In genomic region chr13:40605573-40605972, GRCh38 we compare ENCODE assay signal across 16 cellular contexts.
DNase-seq lines count a peak whose midpoint lies in the region; ATAC-seq and TF ChIP-seq lines count a peak whose summit lies in the region.
"Had no signal": no experiment of that assay in that cellular context is flagged by ENCODE, and none has a peak within 500 bp of the region (broad histone marks: within the 10 kb centered on the region; RNA-seq: fewer than 3 reads in every experiment).

No MANE protein-coding gene starts in this region.

- no peak for TF ChIP-seq CTCF in CD4-positive, alpha-beta T cell (IDR thresholded peaks at IDR 0.05)
- TF ChIP-seq CTCF in neural crest cell (conservative IDR thresholded peaks at IDR 0.05): no peak

- H3K4me3 ChIP-seq in CD8-positive, alpha-beta memory T cell (ENCODE audit: low read length): no peak overlapping the region
- H3K4me3 ChIP-seq: HAP-1, prostate gland had no signal

- H3K27me3 Mint-ChIP-seq in CD4-positive, alpha-beta T cell: no peaks in the 10 kb centered on the region
- no peaks in the 10 kb centered on the region for H3K27me3 Mint-ChIP-seq in CD8-positive, alpha-beta memory T cell
- no peaks in the 10 kb centered on the region for H3K27me3 Mint-ChIP-seq in activated T-helper 1 cell treated with anti-CD3 and anti-CD28 coated beads, Interleukin-12 subunit alpha, Interleukin-12 subunit beta, Interleukin-2, Interleukin-4 antibody, amounts not matched to agents 30 ng/mL and 10 ng/mL and 1 ng/mL, durations not matched to agents 14 hours and 24 hours and 36 hours (ENCODE audit: insufficient read depth)
- no peaks in the 10 kb centered on the region for H3K27me3 Mint-ChIP-seq in neural crest cell (ENCODE audit: low read depth)
- H3K27me3 Mint-ChIP-seq: stimulated activated memory B cell treated with anti-CD40 and anti-IgM and Interleukin-4, amounts not matched to agents 10 μg/mL and 1 μg/mL and 100 μg/mL, for 72 hours; type B pancreatic cell had no signal

- peaks cover 88% of the 10 kb centered on the region for H3K4me1 ChIP-seq in CD8-positive, alpha-beta memory T cell (ENCODE audit: insufficient read depth, low read length)
- H3K4me1 ChIP-seq: HAP-1 had no signal

- POLR2A ChIA-PET in CD4-positive, alpha-beta T cell (lab: Charles Lee): interaction anchor here (0.7 to 2.2 kb wide), 3 partner anchors 15 to 253 kb away, joined by 3 to 7 read pairs (median 5); no protein-coding TSS in a partner anchor
- POLR2A ChIA-PET in CD8-positive, alpha-beta memory T cell (lab: Charles Lee): no interaction called here

- H3K4me3 Mint-ChIP-seq in CD4-positive, alpha-beta T cell: peak overlapping the region; percentile 3
- peak overlapping the region in 4 of 7 donors; percentile 1 to 37 (median 14) for H3K4me3 Mint-ChIP-seq in CD8-positive, alpha-beta memory T cell
- no peak overlapping the region for H3K4me3 Mint-ChIP-seq in activated T-helper 1 cell treated with anti-CD3 and anti-CD28 coated beads, Interleukin-12 subunit alpha, Interleukin-12 subunit beta, Interleukin-2, Interleukin-4 antibody, amounts not matched to agents 30 ng/mL and 10 ng/mL and 1 ng/mL, durations not matched to agents 14 hours and 24 hours and 36 hours
- H3K4me3 Mint-ChIP-seq in neural crest cell: no peak overlapping the region
- H3K4me3 Mint-ChIP-seq: stimulated activated memory B cell treated with anti-CD40 and anti-IgM and Interleukin-4, amounts not matched to agents 10 μg/mL and 1 μg/mL and 100 μg/mL, for 72 hours; type B pancreatic cell had no signal

- H3K27me3 ChIP-seq in CD4-positive, alpha-beta T cell (ENCODE audit: control insufficient read depth, insufficient read depth, low read length): no peaks in the 10 kb centered on the region
- H3K27me3 ChIP-seq in CD8-positive, alpha-beta memory T cell (ENCODE audit: insufficient read depth, low read length, poor library complexity, severe bottlenecking): no peaks in the 10 kb centered on the region
- H3K27me3 ChIP-seq: brain microvascular endothelial cell had no signal

- DNase-seq in CD4-positive, alpha-beta T cell: no peak
- no peak for DNase-seq in CD8-positive, alpha-beta memory T cell
- DNase-seq in activated T-helper 1 cell treated with anti-CD3 and anti-CD28 coated beads, Interleukin-12 subunit alpha, Interleukin-12 subunit beta, Interleukin-2, Interleukin-4 antibody, amounts not matched to agents 30 ng/mL and 10 ng/mL and 1 ng/mL, durations not matched to agents 14 hours and 24 hours and 36 hours (ENCODE audit: low spot score): no peak
- DNase-seq in neural crest cell (ENCODE audit: low read depth, low spot score): no peak
- no peak for DNase-seq in NCI-H2227 treated with DMSO at 0.1 percent for 48 hours (lab: John Stamatoyannopoulos, UW)
- DNase-seq in amniotic stem cell (lab: John Stamatoyannopoulos, UW): no peak
- DNase-seq in substantia nigra (lab: John Stamatoyannopoulos, UW): no peak
- DNase-seq: AML-193, brain microvascular endothelial cell, midbrain, NCI-H2171 treated with DMSO at 0.1 percent for 48 hours had no signal

- no peaks in the 10 kb centered on the region for H3K9me3 ChIP-seq in CD4-positive, alpha-beta T cell (ENCODE audit: control insufficient read depth, low read length)
- no peaks in the 10 kb centered on the region for H3K9me3 ChIP-seq in CD8-positive, alpha-beta memory T cell (ENCODE audit: low read length)
- H3K9me3 ChIP-seq: HAP-1, prostate gland had no signal

- intact Hi-C loops in CD4-positive, alpha-beta T cell (cut with DNase I, micrococcal nuclease): no loop called here
- intact Hi-C loops in activated T-helper 1 cell treated with anti-CD3 and anti-CD28 coated beads, Interleukin-12 subunit alpha, Interleukin-12 subunit beta, Interleukin-2, Interleukin-4 antibody, amounts not matched to agents 30 ng/mL and 10 ng/mL and 1 ng/mL, durations not matched to agents 14 hours and 24 hours and 36 hours (cut with micrococcal nuclease): no loop called here

- H3K27ac ChIP-seq in CD4-positive, alpha-beta T cell (ENCODE audit: low read depth, low read length): no peak overlapping the region
- no peak overlapping the region for H3K27ac ChIP-seq in CD8-positive, alpha-beta memory T cell (ENCODE audit: low read depth, low read length)
- H3K27ac ChIP-seq in substantia nigra (ENCODE audit: low read depth, low read length, poor library complexity, severe bottlenecking): no peak overlapping the region
- H3K27ac ChIP-seq: brain microvascular endothelial cell, prostate gland had no signal

- ATAC-seq in CD4-positive, alpha-beta T cell (ENCODE audit: poor library complexity): peak; percentile 32
- ATAC-seq: left lobe of liver; stimulated activated memory B cell treated with anti-CD40 and anti-IgM and Interleukin-4, amounts not matched to agents 10 μg/mL and 1 μg/mL and 100 μg/mL, for 72 hours had no signal

- peaks cover 91% of the 10 kb centered on the region for H3K4me1 Mint-ChIP-seq in CD4-positive, alpha-beta T cell (ENCODE audit: low read depth)
- peaks cover 73 to 94% (median 91%) of the 10 kb centered on the region in 3 donors for H3K4me1 Mint-ChIP-seq in CD8-positive, alpha-beta memory T cell
- H3K4me1 Mint-ChIP-seq in activated T-helper 1 cell treated with anti-CD3 and anti-CD28 coated beads, Interleukin-12 subunit alpha, Interleukin-12 subunit beta, Interleukin-2, Interleukin-4 antibody, amounts not matched to agents 30 ng/mL and 10 ng/mL and 1 ng/mL, durations not matched to agents 14 hours and 24 hours and 36 hours (ENCODE audit: low read depth): peaks cover 56% of the 10 kb centered on the region
- no peaks in the 10 kb centered on the region for H3K4me1 Mint-ChIP-seq in neural crest cell

- no peaks in the 10 kb centered on the region for H3K36me3 ChIP-seq in CD8-positive, alpha-beta memory T cell (ENCODE audit: insufficient read depth, low read length)
- H3K36me3 ChIP-seq: brain microvascular endothelial cell, HAP-1, prostate gland had no signal

- H3K36me3 Mint-ChIP-seq in CD4-positive, alpha-beta T cell (ENCODE audit: low read depth): peaks cover 12% of the 10 kb centered on the region
- H3K36me3 Mint-ChIP-seq in CD8-positive, alpha-beta memory T cell: peaks cover 0 to 4% (median 1%) of the 10 kb centered on the region in 3 donors
- H3K36me3 Mint-ChIP-seq in activated T-helper 1 cell treated with anti-CD3 and anti-CD28 coated beads, Interleukin-12 subunit alpha, Interleukin-12 subunit beta, Interleukin-2, Interleukin-4 antibody, amounts not matched to agents 30 ng/mL and 10 ng/mL and 1 ng/mL, durations not matched to agents 14 hours and 24 hours and 36 hours (ENCODE audit: low read depth): peaks cover 23% of the 10 kb centered on the region
- no peaks in the 10 kb centered on the region for H3K36me3 Mint-ChIP-seq in neural crest cell (ENCODE audit: low read depth)
- H3K36me3 Mint-ChIP-seq: stimulated activated memory B cell treated with anti-CD40 and anti-IgM and Interleukin-4, amounts not matched to agents 10 μg/mL and 1 μg/mL and 100 μg/mL, for 72 hours; type B pancreatic cell had no signal

- H3K9me3 Mint-ChIP-seq in CD4-positive, alpha-beta T cell: no peaks in the 10 kb centered on the region
- H3K9me3 Mint-ChIP-seq in CD8-positive, alpha-beta memory T cell: no peaks in the 10 kb centered on the region
- peaks cover 3% of the 10 kb centered on the region for H3K9me3 Mint-ChIP-seq in activated T-helper 1 cell treated with anti-CD3 and anti-CD28 coated beads, Interleukin-12 subunit alpha, Interleukin-12 subunit beta, Interleukin-2, Interleukin-4 antibody, amounts not matched to agents 30 ng/mL and 10 ng/mL and 1 ng/mL, durations not matched to agents 14 hours and 24 hours and 36 hours
- H3K9me3 Mint-ChIP-seq in neural crest cell: peaks cover 3% of the 10 kb centered on the region
- H3K9me3 Mint-ChIP-seq: stimulated activated memory B cell treated with anti-CD40 and anti-IgM and Interleukin-4, amounts not matched to agents 10 μg/mL and 1 μg/mL and 100 μg/mL, for 72 hours; type B pancreatic cell had no signal

- CTCF ChIA-PET in CD4-positive, alpha-beta T cell (lab: Charles Lee): interaction anchor here (0.8 to 1.7 kb wide), 3 partner anchors 14 to 40 kb away, joined by 3 to 4 read pairs (median 3); no protein-coding TSS in a partner anchor
- CTCF ChIA-PET in CD8-positive, alpha-beta memory T cell (lab: Charles Lee): no interaction called here

- peak overlapping the region; percentile 38 for H3K27ac Mint-ChIP-seq in CD4-positive, alpha-beta T cell
- peak overlapping the region in 6 of 8 donors; percentile 3 to 85 (median 46) for H3K27ac Mint-ChIP-seq in CD8-positive, alpha-beta memory T cell
- H3K27ac Mint-ChIP-seq in activated T-helper 1 cell treated with anti-CD3 and anti-CD28 coated beads, Interleukin-12 subunit alpha, Interleukin-12 subunit beta, Interleukin-2, Interleukin-4 antibody, amounts not matched to agents 30 ng/mL and 10 ng/mL and 1 ng/mL, durations not matched to agents 14 hours and 24 hours and 36 hours: peak overlapping the region; percentile 7
- H3K27ac Mint-ChIP-seq in neural crest cell (ENCODE audit: unreplicated experiment): peak overlapping the region; percentile 1
- H3K27ac Mint-ChIP-seq: stimulated activated memory B cell treated with anti-CD40 and anti-IgM and Interleukin-4, amounts not matched to agents 10 μg/mL and 1 μg/mL and 100 μg/mL, for 72 hours; type B pancreatic cell had no signal

Comparison
In these comparisons a context has a peak if more than half of its experiments do, and no peak if none do; other contexts are left out.
1. H3K4me3 Mint-ChIP-seq: peak in CD4-positive, alpha-beta T cell (single experiment) and CD8-positive, alpha-beta memory T cell (4 of 7); none in activated T-helper 1 cell treated with anti-CD3 and anti-CD28 coated beads, Interleukin-12 subunit alpha, Interleukin-12 subunit beta, Interleukin-2, Interleukin-4 antibody, amounts not matched to agents 30 ng/mL and 10 ng/mL and 1 ng/mL, durations not matched to agents 14 hours and 24 hours and 36 hours (single experiment) and neural crest cell (single experiment).
2. Peak in every context shown above with its lines, with median percentiles within 50 percentile points of each other: H3K27ac Mint-ChIP-seq.